Comparison of ENCODE assay signal across 8 cellular contexts in the genomic region with DNA sequence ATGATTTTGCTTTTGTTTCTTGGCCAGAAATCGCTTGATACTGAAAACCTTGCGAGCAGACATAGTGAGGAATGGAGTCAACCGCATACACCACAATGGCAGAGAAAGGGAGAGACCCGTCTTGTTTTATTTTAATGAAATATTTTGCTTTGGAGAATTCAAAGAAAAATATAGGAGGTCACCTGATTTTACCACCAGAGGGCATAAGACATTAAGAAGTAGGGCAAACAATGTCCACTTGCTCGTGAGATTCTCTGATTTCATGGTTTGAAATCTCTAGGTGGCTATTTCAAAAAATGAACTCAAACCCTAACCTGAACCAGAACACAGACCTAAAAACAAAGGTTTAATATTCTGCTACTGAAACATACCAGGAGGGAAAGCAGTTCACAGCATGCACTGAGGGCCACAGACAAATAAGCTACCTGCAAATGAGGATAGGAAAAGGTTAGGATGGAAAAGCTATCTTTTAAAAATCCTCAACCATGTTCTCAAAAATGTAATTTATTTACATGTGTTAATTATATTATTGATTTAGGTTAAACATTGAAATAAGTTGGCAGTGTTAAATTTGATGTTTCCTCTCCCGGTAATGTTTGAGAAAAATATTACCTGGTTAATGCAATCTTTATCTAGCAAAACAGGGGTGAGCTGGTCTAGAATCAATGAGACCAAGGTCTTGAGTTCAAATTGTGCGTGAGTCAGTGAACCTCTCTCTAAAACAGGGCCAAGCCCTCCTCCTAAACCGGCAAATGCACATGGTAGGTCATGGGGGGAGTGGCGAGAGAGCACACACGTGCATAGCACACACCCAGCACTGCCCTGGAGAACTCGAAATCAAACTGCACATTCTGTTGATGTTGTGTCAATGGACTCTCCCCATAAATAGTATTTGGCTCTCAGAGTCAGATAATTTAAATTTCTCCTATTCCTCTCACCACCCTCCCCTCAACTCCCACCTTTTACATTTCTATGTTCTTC. TPM values are rescaled to one million over a fixed set of nuclear protein-coding genes. Genes with fewer than 3 reads are reported as not detected.
A peak's percentile ranks its signal among the peaks of the same experiment; 100 is the strongest.
DNase-seq lines count a peak whose midpoint lies in the region; ATAC-seq and TF ChIP-seq lines count a peak whose summit lies in the region.

No MANE protein-coding gene starts in this region.

- no peaks in the 10 kb centered on the region for H3K36me3 Mint-ChIP-seq in MCF 10A (ENCODE audit: insufficient read depth, unreplicated experiment)
- H3K36me3 Mint-ChIP-seq in type B pancreatic cell: no peaks in the 10 kb centered on the region

- H3K4me1 ChIP-seq in breast epithelium: no peaks in the 10 kb centered on the region

- H3K27ac ChIP-seq in breast epithelium: no peak overlapping the region

- peaks cover 3% of the 10 kb centered on the region for H3K4me1 Mint-ChIP-seq in MCF 10A (ENCODE audit: insufficient read depth, unreplicated experiment)
- H3K4me1 Mint-ChIP-seq in type B pancreatic cell (ENCODE audit: unreplicated experiment): no peaks in the 10 kb centered on the region

- ATAC-seq in HG03159 (IDR thresholded peaks at IDR 0.05; ENCODE audit: unreplicated experiment): no peak
- no peak for ATAC-seq in HG02981 (IDR thresholded peaks at IDR 0.05; ENCODE audit: unreplicated experiment)

- H3K27me3 Mint-ChIP-seq in MCF 10A (ENCODE audit: insufficient read depth, unreplicated experiment): no peaks in the 10 kb centered on the region
- no peaks in the 10 kb centered on the region for H3K27me3 Mint-ChIP-seq in type B pancreatic cell

- POLR2A ChIA-PET in MCF 10A (lab: Yijun Ruan, JAX): interaction anchor here (0.6 kb wide), 1 partner anchor 190 kb away, joined by 3 read pairs; no protein-coding TSS in a partner anchor

- BruUV-seq in MCF 10A (replicated peaks; lab: Mats Ljungman, UMichigan): no TSS peak

- no peaks in the 10 kb centered on the region for H3K27me3 ChIP-seq in breast epithelium

- peak; percentile 40 for DNase-seq in MCF 10A (ENCODE audit: unreplicated experiment)
- no peak for DNase-seq in breast epithelium (ENCODE audit: low spot score in 2 of 2)
- DNase-seq in NCI-H1694 (lab: John Stamatoyannopoulos, UW): peak; percentile 7
- peak; percentile 1 for DNase-seq in cerebellar cortex (ENCODE audit: low spot score)
- no peak for DNase-seq in type B pancreatic cell (ENCODE audit: extremely low spot score, unreplicated experiment)
- DNase-seq in glomerular visceral epithelial cell (ENCODE audit: extremely low spot score): no peak

- no peak for TF ChIP-seq POLR2A in breast epithelium (IDR thresholded peaks at IDR 0.05)

- intact Hi-C loops in MCF 10A (cut with micrococcal nuclease): loop anchor here (1.0 kb wide), 1 partner anchor 645 kb away; no protein-coding TSS in a partner anchor
- intact Hi-C loops in breast epithelium (cut with DNase I; ENCODE audit: low total_unique reads): no loop called here

- CTCF ChIA-PET in MCF 10A (lab: Yijun Ruan, JAX): interaction anchor here (0.5 to 2.1 kb wide), 23 partner anchors 9 to 625 kb away, joined by 3 to 10 read pairs (median 3); no protein-coding TSS in a partner anchor

- H3K36me3 ChIP-seq in breast epithelium: no peaks in the 10 kb centered on the region

- no peak overlapping the region for H3K4me3 Mint-ChIP-seq in MCF 10A (ENCODE audit: unreplicated experiment)
- H3K4me3 Mint-ChIP-seq in type B pancreatic cell: no peak overlapping the region

- H3K27ac Mint-ChIP-seq in MCF 10A (ENCODE audit: low read depth, unreplicated experiment) (no peak overlapping the region), type B pancreatic cell (no peak overlapping the region)

- H3K4me3 ChIP-seq in breast epithelium: no peak overlapping the region

- peaks cover 0 to 4% of the 10 kb centered on the region in 2 donors for H3K9me3 ChIP-seq in breast epithelium

- H3K9me3 Mint-ChIP-seq in MCF 10A (ENCODE audit: unreplicated experiment): peaks cover 9% of the 10 kb centered on the region
- peaks cover 6% of the 10 kb centered on the region for H3K9me3 Mint-ChIP-seq in type B pancreatic cell

- TF ChIP-seq CTCF in MCF 10A (IDR thresholded peaks at IDR 0.05; ENCODE audit: unreplicated experiment) (peak; percentile 39), breast epithelium (IDR thresholded peaks at IDR 0.05) (no peak), type B pancreatic cell (conservative IDR thresholded peaks at IDR 0.05) (peak; percentile 66)

RNA-seq across cellular contexts. Expression of a gene that starts 12.5 kb away (rescaled TPM):
- total RNA-seq in MCF 10A (2022): not detected in 2 replicates
- under 1 TPM in 1 of 3 donors, not detected in 2; 0.16 TPM for total RNA-seq in breast epithelium
- not detected in 2 replicates for total RNA-seq in type B pancreatic cell (ENCODE audit: low replicate concordance)

Comparison
In these comparisons a context has a peak if more than half of its experiments do, and no peak if none do; other contexts are left out.
1. DNase-seq: peak in MCF 10A (single experiment), NCI-H1694 (single experiment) and cerebellar cortex (single experiment); none in breast epithelium (0 of 2), type B pancreatic cell (single experiment) and glomerular visceral epithelial cell (single experiment).
2. CTCF ChIP-seq: peak in MCF 10A (single experiment) and type B pancreatic cell (single experiment); none in breast epithelium (0 of 3).